In genomic region chr3:39216176-39216790, GRCh38 we compare ENCODE assay signal across 10 cellular contexts. TPM values are rescaled to one million over a fixed set of nuclear protein-coding genes. Genes with fewer than 3 reads are reported as not detected.
DNase-seq lines count a peak whose midpoint lies in the region; ATAC-seq, FAIRE-seq and TF ChIP-seq lines count a peak whose summit lies in the region.
"Had no signal": no experiment of that assay in that cellular context is flagged by ENCODE, and none has a peak within 500 bp of the region (broad histone marks: within the 10 kb centered on the region; RNA-seq: fewer than 3 reads in every experiment).

No MANE protein-coding gene starts in this region.

- no peaks in the 10 kb centered on the region for H3K4me1 ChIP-seq in K562 (replicated peaks in 1 of 2; ENCODE audit: control insufficient read depth in 2 of 2, insufficient read depth in 2 of 2, low read length in 2 of 2)
- H3K4me1 ChIP-seq in smooth muscle cell (ENCODE audit: low read depth) = no peaks in the 10 kb centered on the region

- peak; percentile 38 for DNase-seq in GM12892 (ENCODE audit: insufficient read length)
- no peak for DNase-seq in K562 (ENCODE audit: extremely low read depth in 1 of 4, low spot score in 3 of 4)
- no peak for DNase-seq in hepatic stellate cell (ENCODE audit: low spot score)
- no peak for DNase-seq in NCI-H1930 (lab: John Stamatoyannopoulos, UW)
- no peak for DNase-seq in smooth muscle cell (lab: John Stamatoyannopoulos, UW; ENCODE audit: unreplicated experiment)
- DNase-seq in hippocampal formation (lab: John Stamatoyannopoulos, UW) = no peak
- DNase-seq: activated CD4-positive, CD25-positive, alpha-beta regulatory T cell; right cardiac atrium had no signal

- BruUV-seq in K562 (replicated peaks; lab: Mats Ljungman, UMichigan) = no TSS peak

- no peak for TF ChIP-seq POLR2A in GM12892 (IDR thresholded peaks at IDR 0.05; ENCODE audit: low read depth, low read length)
- no peak for TF ChIP-seq POLR2A in K562 (conservative IDR thresholded peaks at IDR 0.05)

- WGBS in K562 (ENCODE audit: insufficient coverage, low coverage, missing lambda C conversion rate) = 0% methylated on average over 2 of the region's 2 CpGs
- WGBS in smooth muscle cell (ENCODE audit: low lambda C conversion rate) = 92% methylated on average over 2 of the region's 2 CpGs

- POLR2A ChIA-PET in K562 (lab: Yijun Ruan, JAX) = interaction anchor here (1.3 kb wide), 1 partner anchor 19 kb away, joined by 3 read pairs; no protein-coding TSS in a partner anchor

- H4K20me1 ChIP-seq in K562 (replicated peaks; ENCODE audit: control insufficient read depth, insufficient read depth, low read length) = no peaks in the 10 kb centered on the region
- no peaks in the 10 kb centered on the region for H4K20me1 ChIP-seq in smooth muscle cell (ENCODE audit: low read depth)

- no peak overlapping the region for H2AFZ ChIP-seq in K562 (ENCODE audit: low read depth, low read length)
- no peak overlapping the region for H2AFZ ChIP-seq in smooth muscle cell (ENCODE audit: low read depth)

- TF ChIP-seq CTCF in K562 (IDR thresholded peaks at IDR 0.05 in 2 of 3, conservative IDR thresholded peaks at IDR 0.05 in 1 of 3; ENCODE audit: insufficient read depth in 2 of 3, low read depth in 1 of 3, low read length in 3 of 3) = no peak
- TF ChIP-seq CTCF in smooth muscle cell (IDR thresholded peaks at IDR 0.05; ENCODE audit: borderline replicate concordance, insufficient read depth, poor library complexity, severe bottlenecking) = no peak

- H3K4me2 ChIP-seq in K562 (ENCODE audit: insufficient read depth, low read length) (no peak overlapping the region), smooth muscle cell (no peak overlapping the region)

- ATAC-seq in GM21367 (IDR thresholded peaks at IDR 0.05; ENCODE audit: unreplicated experiment) (peak; percentile 95), HG03457 (IDR thresholded peaks at IDR 0.05; ENCODE audit: unreplicated experiment) (peak; percentile 94), K562 (no peak)

- intact Hi-C loops in K562 (cut with micrococcal nuclease) = no loop called here

- H3K27ac ChIP-seq in K562 (ENCODE audit: extremely low read depth, low read depth, low read length) (no peak overlapping the region), smooth muscle cell (ENCODE audit: low read depth) (no peak overlapping the region)

- no peaks in the 10 kb centered on the region for H3K9me1 ChIP-seq in K562 (ENCODE audit: control insufficient read depth, insufficient read depth, low read length)

- FAIRE-seq in GM12892 (lab: Jason Lieb, UNC) (peak; percentile 88), K562 (lab: Jason Lieb, UNC) (no peak)

- no peak for TF ChIP-seq EP300 in K562 (IDR thresholded peaks at IDR 0.05; ENCODE audit: low read length)

- H3K36me3 ChIP-seq in K562 (ENCODE audit: control insufficient read depth, insufficient read depth, low read length) (no peaks in the 10 kb centered on the region), smooth muscle cell (ENCODE audit: low read depth) (no peaks in the 10 kb centered on the region)

- no peak for TF ChIP-seq RAD21 in K562 (CRISPR knock-in tag; conservative IDR thresholded peaks at IDR 0.05 in 1 of 2, IDR thresholded peaks at IDR 0.05 in 1 of 2)

- in situ Hi-C loops in K562 (cut with MboI) = no loop called here

- H3K9ac ChIP-seq in K562 (ENCODE audit: insufficient read depth in 1 of 2, low read depth in 2 of 2, low read length in 2 of 2) (no peak overlapping the region), smooth muscle cell (ENCODE audit: low read depth) (no peak overlapping the region)

- H3K27me3 ChIP-seq in K562 (ENCODE audit: control insufficient read depth in 2 of 2, insufficient read depth in 2 of 2, low read length in 2 of 2) = peaks cover 30 to 40% of the 10 kb centered on the region in 2 experiments
- H3K27me3 ChIP-seq in smooth muscle cell (ENCODE audit: low read depth) = no peaks in the 10 kb centered on the region

- H3K79me2 ChIP-seq in K562 (ENCODE audit: control insufficient read depth, insufficient read depth, low read length) = no peaks in the 10 kb centered on the region
- no peaks in the 10 kb centered on the region for H3K79me2 ChIP-seq in smooth muscle cell (ENCODE audit: low read depth)

- H3K9me3 ChIP-seq in K562 (replicated peaks; ENCODE audit: control insufficient read depth, insufficient read depth, low read depth, low read length) = no peaks in the 10 kb centered on the region
- H3K9me3 ChIP-seq in smooth muscle cell (replicated peaks; ENCODE audit: low read depth) = no peaks in the 10 kb centered on the region

- no peaks in the 10 kb centered on the region for H3F3A ChIP-seq in smooth muscle cell (ENCODE audit: low read depth)

- CTCF ChIA-PET in K562 (lab: Yijun Ruan, JAX; ENCODE audit: low intra/inter-chr PET ratio) = no interaction called here

- H3K4me3 ChIP-seq in K562 (no peak overlapping the region), smooth muscle cell (no peak overlapping the region)

TF ChIP-seq in K562, 482 proteins besides CTCF, POLR2A, EP300 and RAD21:
- TF ChIP-seq C11orf30 (IDR thresholded peaks at IDR 0.05; ENCODE audit: low read depth) = peak; percentile 26; the same call in 1 of the 2 replicates
- TF ChIP-seq MAFG (tag; conservative IDR thresholded peaks at IDR 0.05) = peak; percentile 31; the same call in 1 of the 2 replicates
- no peak for TF ChIP-seq SNIP1 (IDR thresholded peaks at IDR 0.05; ENCODE audit: low read depth)
- peak; percentile 69 for TF ChIP-seq ZNF316 (IDR thresholded peaks at IDR 0.05)

RNA-seq across cellular contexts. Expression of gene XIRP1, which starts 23.9 kb away (rescaled TPM):
- 0.89 TPM for polyA plus RNA-seq in GM12892 (2012; ENCODE audit: missing spikeins)
- total RNA-seq in K562 (2011; cell fraction: chromatin; rRNA removed; ENCODE audit: low replicate concordance) = 0.33 and 1.4 TPM in 2 replicates
- 0.53 and 1.0 TPM in 2 replicates for total RNA-seq in K562 (2011; cell fraction: nucleolus; rRNA removed)
- 0.51 and 0.53 TPM in 2 replicates for total RNA-seq in K562 (2011; cell fraction: nucleoplasm; rRNA removed)
- total RNA-seq in K562 (2014; rRNA removed) = 0.04 and 0.27 TPM in 2 replicates
- 0.04 TPM in 1 of 2 replicates, not detected in the other for total RNA-seq in K562 (2014; rRNA removed; fragmentation: Illumina TruSeq; extraction: Trizol)
- total RNA-seq in K562 (2015; rRNA removed; fragmentation: Illumina TruSeq; extraction: Trizol) = 0.04 TPM in 1 of 2 replicates, not detected in the other
- 0.04 and 0.09 TPM in 2 replicates for total RNA-seq in K562 (2021)
- 0.04 and 0.11 TPM in 2 replicates for polyA plus RNA-seq in K562 (2011; rRNA removed)
- polyA plus RNA-seq in K562 (2011; cell fraction: cytosol; rRNA removed) = 0.04 and 0.13 TPM in 2 replicates
- polyA plus RNA-seq in K562 (2011; cell fraction: nucleus; rRNA removed) = 0.34 and 0.57 TPM in 2 replicates
- 0.15 and 0.17 TPM in 2 replicates for polyA plus RNA-seq in K562 (2012)
- 0.03 and 0.04 TPM in 2 replicates for polyA plus RNA-seq in K562 (2014; fragmentation: Illumina TruSeq; extraction: Trizol)
- not detected for polyA plus RNA-seq in K562 (2014; fragmentation: Nextera tagmentation; extraction: Ambion mirVana)
- polyA plus RNA-seq in K562 (2014; rRNA removed) = 0.04 and 0.07 TPM in 2 replicates
- 0.12 and 0.14 TPM in 2 replicates for polyA minus RNA-seq in K562 (2011; rRNA and poly(A)+ RNA removed)
- polyA minus RNA-seq in K562 (2011; cell fraction: cytosol; rRNA and poly(A)+ RNA removed) = 0.38 TPM in 1 of 2 replicates, not detected in the other
- polyA minus RNA-seq in K562 (2011; cell fraction: nucleus; rRNA and poly(A)+ RNA removed) = 0.22 and 0.27 TPM in 2 replicates
- 0.13 and 0.31 TPM in 2 replicates for total RNA-seq in smooth muscle cell
- 0.60 and 0.75 TPM in 2 replicates for polyA plus RNA-seq in smooth muscle cell
